In genomic region chr4:16196482-16197393, GRCh38 we compare ENCODE assay signal across 8 cellular contexts. TPM values are rescaled to one million over a fixed set of nuclear protein-coding genes. Genes with fewer than 3 reads are reported as not detected.
DNase-seq lines count a peak whose midpoint lies in the region; ATAC-seq and TF ChIP-seq lines count a peak whose summit lies in the region.

No MANE protein-coding gene starts in this region.

- H3K27ac Mint-ChIP-seq in activated T-cell treated with anti-CD3 and anti-CD28 coated beads, Interleukin-2, amount 50 U/mL, for 72 hours = peak overlapping the region; percentile 26
- peak overlapping the region; percentile 73 for H3K27ac Mint-ChIP-seq in activated B cell treated with CpG ODN at 0.5 μM for 24 hours

- DNase-seq in activated T-cell treated with anti-CD3 and anti-CD28 coated beads, Interleukin-2, amount 50 U/mL, for 72 hours = no peak
- DNase-seq in activated T-cell treated with anti-CD3 and anti-CD28 coated beads, Interleukin-2, amount 50 U/mL, for 4 hours = no peak
- peak; percentile 41 for DNase-seq in HS-5 (ENCODE audit: low read depth)
- DNase-seq in activated B cell treated with CpG ODN at 0.5 μM for 24 hours = no peak
- no peak for DNase-seq in left ventricle myocardium superior
- no peak for DNase-seq in sigmoid colon

- TF ChIP-seq EP300 in sigmoid colon (IDR thresholded peaks at IDR 0.05) = no peak

- H3K4me3 ChIP-seq in sigmoid colon = peak overlapping the region in 3 of 4 donors; percentile 8 to 38 (median 36)

- H3K27ac ChIP-seq in sigmoid colon = peak overlapping the region; percentile 37 to 76 (median 59)

- intact Hi-C loops in activated B cell treated with CpG ODN at 0.5 μM for 24 hours (cut with micrococcal nuclease) (loop anchor here (1.0 kb wide), 1 partner anchor 68 kb away; no protein-coding TSS in a partner anchor), left ventricle myocardium superior (cut with micrococcal nuclease) (loop anchor here (5.0 to 10.0 kb wide), 2 partner anchors 68 to 169 kb away; no protein-coding TSS in a partner anchor), sigmoid colon (cut with DNase I) (loop anchor here (2.0 to 5.0 kb wide), 2 partner anchors 30 to 66 kb away; partner anchors contain the start of gene TAPT1)

- H3K27me3 Mint-ChIP-seq in activated T-cell treated with anti-CD3 and anti-CD28 coated beads, Interleukin-2, amount 50 U/mL, for 72 hours (ENCODE audit: low read depth) = no peaks in the 10 kb centered on the region
- H3K27me3 Mint-ChIP-seq in activated T-cell treated with anti-CD3 and anti-CD28 coated beads, Interleukin-2, amount 50 U/mL, for 4 hours (ENCODE audit: low read depth) = no peaks in the 10 kb centered on the region
- H3K27me3 Mint-ChIP-seq in activated B cell treated with CpG ODN at 0.5 μM for 24 hours = no peaks in the 10 kb centered on the region

- H3K27me3 ChIP-seq in sigmoid colon = no peaks in the 10 kb centered on the region

- WGBS in sigmoid colon, 2 donors = 36 to 44% methylated on average over 9 of the region's 9 CpGs

- H3K36me3 Mint-ChIP-seq in activated T-cell treated with anti-CD3 and anti-CD28 coated beads, Interleukin-2, amount 50 U/mL, for 72 hours (ENCODE audit: insufficient read depth in 2 of 2) = peaks cover 4 to 15% of the 10 kb centered on the region in 2 donors
- peaks cover 15% of the 10 kb centered on the region for H3K36me3 Mint-ChIP-seq in activated T-cell treated with anti-CD3 and anti-CD28 coated beads, Interleukin-2, amount 50 U/mL, for 4 hours (ENCODE audit: insufficient read depth)
- H3K36me3 Mint-ChIP-seq in activated B cell treated with CpG ODN at 0.5 μM for 24 hours (ENCODE audit: low read depth) = peaks cover 38% of the 10 kb centered on the region

- no peak for ATAC-seq in activated T-cell treated with anti-CD3 and anti-CD28 coated beads, Interleukin-2, amount 50 U/mL, for 72 hours (replicated peaks in 1 of 2)
- ATAC-seq in activated T-cell treated with anti-CD3 and anti-CD28 coated beads, Interleukin-2, amount 50 U/mL, for 4 hours = no peak
- peak; percentile 86 for ATAC-seq in activated B cell treated with CpG ODN at 0.5 μM for 24 hours (ENCODE audit: low read depth)
- peak; percentile 86 for ATAC-seq in left ventricle myocardium superior
- ATAC-seq in GM18873 (IDR thresholded peaks at IDR 0.05; ENCODE audit: low FRiP score, unreplicated experiment) = no peak
- ATAC-seq in GM19035 (IDR thresholded peaks at IDR 0.05; ENCODE audit: unreplicated experiment) = no peak

- peaks cover 39% of the 10 kb centered on the region for H3K4me1 Mint-ChIP-seq in activated T-cell treated with anti-CD3 and anti-CD28 coated beads, Interleukin-2, amount 50 U/mL, for 72 hours (ENCODE audit: low read depth)
- peaks cover 26% of the 10 kb centered on the region for H3K4me1 Mint-ChIP-seq in activated T-cell treated with anti-CD3 and anti-CD28 coated beads, Interleukin-2, amount 50 U/mL, for 4 hours (ENCODE audit: low read depth)
- H3K4me1 Mint-ChIP-seq in activated B cell treated with CpG ODN at 0.5 μM for 24 hours = peaks cover 25% of the 10 kb centered on the region

- peaks cover 0 to 72% (median 55%) of the 10 kb centered on the region in 4 donors for H3K4me1 ChIP-seq in sigmoid colon

- TF ChIP-seq CTCF in activated B cell treated with CpG ODN at 0.5 μM for 24 hours (IDR thresholded peaks at IDR 0.05) = no peak
- peak; percentile 8 to 66 (median 29) for TF ChIP-seq CTCF in sigmoid colon (IDR thresholded peaks at IDR 0.05)

- peaks cover 0 to 10% (median 0%) of the 10 kb centered on the region in 4 donors for H3K36me3 ChIP-seq in sigmoid colon

- POLR2A ChIA-PET in activated B cell treated with CpG ODN at 0.5 μM for 24 hours (lab: Charles Lee) = interaction anchor here (1.2 to 1.4 kb wide), 2 partner anchors 9 to 28 kb away, joined by 3 to 4 read pairs; no protein-coding TSS in a partner anchor

- H3K9me3 ChIP-seq in sigmoid colon = no peaks in the 10 kb centered on the region

- no peak for TF ChIP-seq POLR2A in sigmoid colon (IDR thresholded peaks at IDR 0.05)

- H3K4me3 Mint-ChIP-seq in activated T-cell treated with anti-CD3 and anti-CD28 coated beads, Interleukin-2, amount 50 U/mL, for 72 hours = peak overlapping the region; percentile 50 to 65
- H3K4me3 Mint-ChIP-seq in activated T-cell treated with anti-CD3 and anti-CD28 coated beads, Interleukin-2, amount 50 U/mL, for 4 hours = no peak overlapping the region
- peak overlapping the region; percentile 66 for H3K4me3 Mint-ChIP-seq in activated B cell treated with CpG ODN at 0.5 μM for 24 hours

- CTCF ChIA-PET in activated B cell treated with CpG ODN at 0.5 μM for 24 hours (lab: Charles Lee) = interaction anchor here (0.8 to 4.6 kb wide), 12 partner anchors 10 to 195 kb away, joined by 3 to 45 read pairs (median 4); no protein-coding TSS in a partner anchor

- H3K9me3 Mint-ChIP-seq in activated T-cell treated with anti-CD3 and anti-CD28 coated beads, Interleukin-2, amount 50 U/mL, for 72 hours = no peaks in the 10 kb centered on the region
- H3K9me3 Mint-ChIP-seq in activated T-cell treated with anti-CD3 and anti-CD28 coated beads, Interleukin-2, amount 50 U/mL, for 4 hours = no peaks in the 10 kb centered on the region
- no peaks in the 10 kb centered on the region for H3K9me3 Mint-ChIP-seq in activated B cell treated with CpG ODN at 0.5 μM for 24 hours

RNA-seq across cellular contexts. Expression of gene TAPT1, which starts 29.5 kb away (rescaled TPM):
- 10 to 100 TPM; 58.6 to 65.3 TPM for total RNA-seq in activated T-cell treated with anti-CD3 and anti-CD28 coated beads, Interleukin-2, amount 50 U/mL, for 72 hours
- 10 to 100 TPM; 16.4 to 20.4 (median 16.7) TPM for total RNA-seq in activated T-cell treated with anti-CD3 and anti-CD28 coated beads, Interleukin-2, amount 50 U/mL, for 4 hours
- total RNA-seq in activated B cell treated with CpG ODN at 0.5 μM for 24 hours (30.0 and 35.0 TPM in 2 replicates), left ventricle myocardium superior (40.9 TPM), sigmoid colon (10 to 100 TPM; 29.4 to 43.8 (median 37.1) TPM)
- 10 to 100 TPM in 1 of 3 donors, 1 to 10 TPM in 2; 6.0 to 20.5 (median 7.9) TPM for polyA plus RNA-seq in sigmoid colon

Comparison
In these comparisons a context has a peak if more than half of its experiments do, and no peak if none do; other contexts are left out.
1. ATAC-seq: peak in activated B cell treated with CpG ODN at 0.5 μM for 24 hours (single experiment) and left ventricle myocardium superior (single experiment); none in activated T-cell treated with anti-CD3 and anti-CD28 coated beads, Interleukin-2, amount 50 U/mL, for 72 hours (0 of 2), activated T-cell treated with anti-CD3 and anti-CD28 coated beads, Interleukin-2, amount 50 U/mL, for 4 hours (0 of 2), GM18873 (single experiment) and GM19035 (single experiment).